In the genomic region with DNA sequence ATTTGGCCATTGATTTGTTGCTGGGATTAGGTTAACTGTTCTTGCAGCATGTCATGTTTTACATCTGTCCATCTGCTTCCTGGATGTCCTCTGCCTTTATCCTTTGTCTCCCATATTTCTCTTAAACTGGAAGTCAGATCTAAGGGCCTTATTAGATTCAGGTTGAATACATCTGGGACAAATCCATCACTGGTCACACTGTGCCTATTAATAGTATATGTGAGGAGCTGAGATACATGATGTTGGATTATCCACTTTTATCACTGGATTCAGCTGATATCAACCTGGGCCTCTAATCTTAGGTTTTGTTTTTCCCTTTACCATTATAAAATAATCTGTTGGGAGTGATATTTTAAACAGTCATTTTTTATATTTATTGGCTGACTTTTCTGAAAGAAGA, we compare ENCODE assay signal across 20 cellular contexts. TPM values are rescaled to one million over a fixed set of nuclear protein-coding genes. Genes with fewer than 3 reads are reported as not detected.
DNase-seq lines count a peak whose midpoint lies in the region; ATAC-seq, FAIRE-seq and TF ChIP-seq lines count a peak whose summit lies in the region.
"Had no signal": no experiment of that assay in that cellular context is flagged by ENCODE, and none has a peak within 500 bp of the region (broad histone marks: within the 10 kb centered on the region; RNA-seq: fewer than 3 reads in every experiment).

No MANE protein-coding gene starts in this region.

- intact Hi-C loops in Right ventricle myocardium superior (cut with DNase I) (loop anchor here (10.0 kb wide), 1 partner anchor 75 kb away; no protein-coding TSS in a partner anchor), Right ventricle myocardium inferior (cut with DNase I) (loop anchor here (5.0 kb wide), 1 partner anchor 118 kb away; no protein-coding TSS in a partner anchor), left ventricle myocardium inferior (cut with micrococcal nuclease) (no loop called here), gastrocnemius medialis (cut with DNase I; ENCODE audit: low total_unique reads) (no loop called here)

- no peak overlapping the region for H3K4me3 ChIP-seq in left ventricle myocardium inferior
- H3K4me3 ChIP-seq in gastrocnemius medialis: no peak overlapping the region
- no peak overlapping the region for H3K4me3 ChIP-seq in small intestine (ENCODE audit: low read depth in 1 of 2, low read length in 2 of 2)
- H3K4me3 ChIP-seq: Peyer's patch had no signal

- peaks cover 25% of the 10 kb centered on the region for H3K4me1 ChIP-seq in left ventricle myocardium inferior
- peaks cover 23 to 26% of the 10 kb centered on the region in 2 donors for H3K4me1 ChIP-seq in gastrocnemius medialis
- H3K4me1 ChIP-seq in foreskin keratinocyte: no peaks in the 10 kb centered on the region
- no peaks in the 10 kb centered on the region for H3K4me1 ChIP-seq in small intestine (ENCODE audit: control insufficient read depth in 2 of 2, insufficient read depth in 1 of 2, low read depth in 1 of 2, low read length in 1 of 2)
- H3K4me1 ChIP-seq: Peyer's patch had no signal

- H3K9me3 ChIP-seq in left ventricle myocardium inferior (replicated peaks) (no peaks in the 10 kb centered on the region), gastrocnemius medialis (no peaks in the 10 kb centered on the region), small intestine (ENCODE audit: control insufficient read depth, low read depth) (no peaks in the 10 kb centered on the region)
- H3K9me3 ChIP-seq: Peyer's patch had no signal

- ATAC-seq in Right ventricle myocardium superior (ENCODE audit: poor library complexity) (peak; percentile 58), Right ventricle myocardium inferior (no peak), gastrocnemius medialis (peak; percentile 70 to 72), foreskin keratinocyte (no peak)

- peak overlapping the region; percentile 48 for H3K27ac ChIP-seq in left ventricle myocardium inferior (replicated peaks)
- peak overlapping the region; percentile 79 to 86 (median 82) for H3K27ac ChIP-seq in gastrocnemius medialis
- H3K27ac ChIP-seq in foreskin keratinocyte: no peak overlapping the region
- no peak overlapping the region for H3K27ac ChIP-seq in small intestine (ENCODE audit: low read depth in 1 of 2, low read length in 1 of 2)
- H3K27ac ChIP-seq: Peyer's patch had no signal

- TF ChIP-seq POLR2A in gastrocnemius medialis (IDR thresholded peaks at IDR 0.05): no peak

- no peaks in the 10 kb centered on the region for H3K27me3 ChIP-seq in left ventricle myocardium inferior (ENCODE audit: low read depth)
- no peaks in the 10 kb centered on the region for H3K27me3 ChIP-seq in gastrocnemius medialis
- no peaks in the 10 kb centered on the region for H3K27me3 ChIP-seq in foreskin keratinocyte
- no peaks in the 10 kb centered on the region for H3K27me3 ChIP-seq in small intestine (ENCODE audit: control insufficient read depth in 2 of 2, insufficient read depth in 2 of 2, low read length in 2 of 2)
- H3K27me3 ChIP-seq: Peyer's patch had no signal

- TF ChIP-seq CTCF in left ventricle myocardium inferior (IDR thresholded peaks at IDR 0.05; ENCODE audit: borderline replicate concordance): no peak
- TF ChIP-seq CTCF in gastrocnemius medialis (IDR thresholded peaks at IDR 0.05 in 4 of 5, conservative IDR thresholded peaks at IDR 0.05 in 1 of 5): no peak
- TF ChIP-seq CTCF in foreskin keratinocyte (conservative IDR thresholded peaks at IDR 0.05): no peak

- no peak for FAIRE-seq in small intestine (lab: Jason Lieb, UNC)
- FAIRE-seq: G401.6 had no signal

- in situ Hi-C loops in gastrocnemius medialis (cut with MboI; ENCODE audit: low sequenced_read_pairs in 4 of 4): loop anchor here in 2 of 4 donors (10.0 to 25.0 kb wide), 2 partner anchors 113 to 115 kb away; no protein-coding TSS in a partner anchor

- DNase-seq in Right ventricle myocardium superior: no peak
- DNase-seq in Right ventricle myocardium inferior (ENCODE audit: missing footprints): no peak
- DNase-seq in left ventricle myocardium inferior: no peak
- DNase-seq in gastrocnemius medialis: no peak
- DNase-seq in anterior cingulate cortex (lab: John Stamatoyannopoulos, UW): no peak
- DNase-seq in foreskin keratinocyte: no peak
- DNase-seq in small intestine: no peak
- DNase-seq in H4 (ENCODE audit: low spot score): no peak
- DNase-seq: 8988T; DMS 273 treated with DMSO at 0.1 percent for 48 hours; DND-41; HCEC 1CT; KG1; NCI-H1694 treated with DMSO at 0.1 percent for 48 hours; NCI-H510A; NCI-H748 treated with DMSO at 0.1 percent for 48 hours; NK-92 treated with Interleukin-12 subunit alpha and Interleukin-12 subunit beta, amount 100 ng/mL, for 24 hours; Peyer's patch had no signal

- H3K36me3 ChIP-seq in left ventricle myocardium inferior: peaks cover 62% of the 10 kb centered on the region
- H3K36me3 ChIP-seq in gastrocnemius medialis: peaks cover 5 to 45% of the 10 kb centered on the region in 2 donors
- peaks cover 17 to 25% of the 10 kb centered on the region in 2 donors for H3K36me3 ChIP-seq in small intestine (ENCODE audit: control insufficient read depth in 2 of 2, insufficient read depth in 2 of 2, low read length in 2 of 2)

RNA-seq across cellular contexts. Expression of a gene that starts 41.8 kb away (rescaled TPM):
- total RNA-seq in Right ventricle myocardium superior (not detected), Right ventricle myocardium inferior (not detected), left ventricle myocardium inferior (0.38 TPM), gastrocnemius medialis (under 1 TPM in 1 of 4 donors, not detected in 3; 0.46 TPM), foreskin keratinocyte (0.17 and 0.18 TPM in 2 replicates)
- polyA plus RNA-seq in foreskin keratinocyte (0.17 and 0.19 TPM in 2 replicates), small intestine (under 1 TPM in 1 of 3 donors, not detected in 2; 0.76 TPM)
- total RNA-seq in H4 (2014; rRNA removed; shearing (Covaris generic)): 1.3 and 2.5 TPM in 2 replicates
- total RNA-seq: HT-29 had no signal

RNA-seq across cellular contexts. Expression of a gene that starts 46.3 kb away (rescaled TPM):
- total RNA-seq in Right ventricle myocardium superior (170 TPM), Right ventricle myocardium inferior (161 TPM), left ventricle myocardium inferior (162 TPM), gastrocnemius medialis (100 to 1,000 TPM; 139 to 173 (median 146) TPM), foreskin keratinocyte (67.7 and 68.4 TPM in 2 replicates)
- polyA plus RNA-seq in foreskin keratinocyte (27.4 and 32.7 TPM in 2 replicates), small intestine (100 to 1,000 TPM in 1 of 3 donors, 10 to 100 TPM in 2; 39.6 to 109 (median 59.2) TPM)
- total RNA-seq in H4 (2014; rRNA removed; shearing (Covaris generic)): 35.3 and 44.7 TPM in 2 replicates

Comparison
In these comparisons a context has a peak if more than half of its experiments do, and no peak if none do; other contexts are left out.
1. ATAC-seq: peak in Right ventricle myocardium superior (single experiment) and gastrocnemius medialis (2 of 2); none in Right ventricle myocardium inferior (single experiment) and foreskin keratinocyte (single experiment).
2. intact Hi-C loops: an anchor here in Right ventricle myocardium superior (10.0 kb wide) and Right ventricle myocardium inferior (5.0 kb wide); none called in left ventricle myocardium inferior and gastrocnemius medialis.
3. H3K27ac ChIP-seq: peak in left ventricle myocardium inferior (single experiment) and gastrocnemius medialis (4 of 4); none in foreskin keratinocyte (single experiment) and small intestine (0 of 2).